In the genomic region with DNA sequence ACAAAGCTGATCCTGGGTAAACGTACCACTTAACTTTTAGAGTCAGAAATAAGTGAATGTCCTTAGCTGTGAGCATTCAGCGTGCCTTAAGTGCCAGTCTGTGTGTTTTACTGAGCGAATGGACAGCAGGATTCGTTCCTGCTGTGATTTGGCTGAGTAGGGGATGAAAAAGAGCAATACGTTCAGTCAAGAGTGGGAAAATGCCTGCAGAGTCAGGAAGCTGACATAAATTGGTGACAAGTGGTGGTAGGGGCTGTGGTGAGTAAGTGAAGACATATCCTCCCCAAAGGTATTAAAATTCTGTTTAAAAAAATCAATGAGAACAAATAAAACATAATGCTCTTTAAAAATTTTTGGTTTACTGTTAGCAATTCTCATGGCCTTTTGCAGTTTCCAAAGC, we compare ENCODE assay signal across 1 cellular context.
TF ChIP-seq lines count a peak whose summit lies in the region.

No MANE protein-coding gene starts in this region.

TF ChIP-seq in GM23338, 12 proteins besides CTCF, POLR2A, EP300 and RAD21:
- TF ChIP-seq, protein P1, sequence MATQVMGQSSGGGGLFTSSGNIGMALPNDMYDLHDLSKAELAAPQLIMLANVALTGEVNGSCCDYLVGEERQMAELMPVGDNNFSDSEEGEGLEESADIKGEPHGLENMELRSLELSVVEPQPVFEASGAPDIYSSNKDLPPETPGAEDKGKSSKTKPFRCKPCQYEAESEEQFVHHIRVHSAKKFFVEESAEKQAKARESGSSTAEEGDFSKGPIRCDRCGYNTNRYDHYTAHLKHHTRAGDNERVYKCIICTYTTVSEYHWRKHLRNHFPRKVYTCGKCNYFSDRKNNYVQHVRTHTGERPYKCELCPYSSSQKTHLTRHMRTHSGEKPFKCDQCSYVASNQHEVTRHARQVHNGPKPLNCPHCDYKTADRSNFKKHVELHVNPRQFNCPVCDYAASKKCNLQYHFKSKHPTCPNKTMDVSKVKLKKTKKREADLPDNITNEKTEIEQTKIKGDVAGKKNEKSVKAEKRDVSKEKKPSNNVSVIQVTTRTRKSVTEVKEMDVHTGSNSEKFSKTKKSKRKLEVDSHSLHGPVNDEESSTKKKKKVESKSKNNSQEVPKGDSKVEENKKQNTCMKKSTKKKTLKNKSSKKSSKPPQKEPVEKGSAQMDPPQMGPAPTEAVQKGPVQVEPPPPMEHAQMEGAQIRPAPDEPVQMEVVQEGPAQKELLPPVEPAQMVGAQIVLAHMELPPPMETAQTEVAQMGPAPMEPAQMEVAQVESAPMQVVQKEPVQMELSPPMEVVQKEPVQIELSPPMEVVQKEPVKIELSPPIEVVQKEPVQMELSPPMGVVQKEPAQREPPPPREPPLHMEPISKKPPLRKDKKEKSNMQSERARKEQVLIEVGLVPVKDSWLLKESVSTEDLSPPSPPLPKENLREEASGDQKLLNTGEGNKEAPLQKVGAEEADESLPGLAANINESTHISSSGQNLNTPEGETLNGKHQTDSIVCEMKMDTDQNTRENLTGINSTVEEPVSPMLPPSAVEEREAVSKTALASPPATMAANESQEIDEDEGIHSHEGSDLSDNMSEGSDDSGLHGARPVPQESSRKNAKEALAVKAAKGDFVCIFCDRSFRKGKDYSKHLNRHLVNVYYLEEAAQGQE (IDR thresholded peaks at IDR 0.05; ENCODE audit: unreplicated experiment): no peak
- TF ChIP-seq CREB1 (CRISPR knock-in tag; IDR thresholded peaks at IDR 0.05; ENCODE audit: low read depth): no peak
- no peak for TF ChIP-seq ZNF114 (CRISPR knock-in tag; IDR thresholded peaks at IDR 0.05)
- TF ChIP-seq POLR2AphosphoS5 (IDR thresholded peaks at IDR 0.05; ENCODE audit: low read depth): no peak
TF ChIP-seq in GM23338: peak in this region for 0.
